Comparison of ENCODE assay signal across 1 cellular context in the genomic region with DNA sequence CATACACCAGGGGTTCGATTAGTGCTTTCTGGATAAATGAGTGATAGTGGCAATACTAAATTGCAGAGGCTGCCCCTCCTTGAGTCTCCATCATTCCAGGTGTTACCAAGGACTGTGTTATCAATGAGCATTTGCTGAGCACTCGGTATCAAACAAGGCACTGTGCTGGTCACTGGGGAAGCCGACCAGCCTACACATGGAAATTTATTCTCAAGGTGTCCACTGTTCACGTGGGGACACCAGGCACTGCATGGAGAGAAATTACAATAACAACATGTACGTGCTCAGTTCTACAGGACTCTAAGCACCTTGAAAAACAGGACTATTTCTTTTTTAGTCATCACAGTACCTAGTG.
TF ChIP-seq lines count a peak whose summit lies in the region.

No MANE protein-coding gene starts in this region.

TF ChIP-seq in endothelial cell of umbilical vein, 7 proteins besides CTCF, POLR2A, EP300 and RAD21:
- no peak for TF ChIP-seq GATA2 (IDR thresholded peaks at IDR 0.05; ENCODE audit: insufficient read depth, insufficient read length, low read depth, low read length)
- TF ChIP-seq FOS (IDR thresholded peaks at IDR 0.05; ENCODE audit: borderline replicate concordance, insufficient read depth, low read length), result no peak
- TF ChIP-seq EZH2 (IDR thresholded peaks at IDR 0.05; ENCODE audit: borderline replicate concordance, low read depth, low read length, severe bottlenecking), result no peak
